In genomic region chr2:157439792-157440186, GRCh38 we compare ENCODE assay signal across 8 cellular contexts. TPM values are rescaled to one million over a fixed set of nuclear protein-coding genes. Genes with fewer than 3 reads are reported as not detected.
DNase-seq lines count a peak whose midpoint lies in the region; ATAC-seq and TF ChIP-seq lines count a peak whose summit lies in the region.

No MANE protein-coding gene starts in this region.

- H3K27me3 Mint-ChIP-seq in activated CD4-positive, alpha-beta memory T cell treated with anti-CD3 and anti-CD28 coated beads for 36 hours = peaks cover 2% of the 10 kb centered on the region

- ATAC-seq in Right ventricle myocardium inferior (no peak), HG03159 (IDR thresholded peaks at IDR 0.05; ENCODE audit: unreplicated experiment) (peak; percentile 42), gastroesophageal sphincter (no peak)

- TF ChIP-seq POLR2A in gastroesophageal sphincter (IDR thresholded peaks at IDR 0.05) = no peak

- H3K4me1 Mint-ChIP-seq in activated CD4-positive, alpha-beta memory T cell treated with anti-CD3 and anti-CD28 coated beads for 36 hours (ENCODE audit: low read depth) = peaks cover 13% of the 10 kb centered on the region

- 43% methylated on average over 1 of the region's 1 CpG; no CpG with 5 or more reads in 1 of the 2 donors for WGBS in gastroesophageal sphincter (ENCODE audit: low coverage in 1 of 2), 2 donors

- H3K4me1 ChIP-seq in left ventricle myocardium inferior = peaks cover 29% of the 10 kb centered on the region
- no peaks in the 10 kb centered on the region for H3K4me1 ChIP-seq in gastroesophageal sphincter

- POLR2A ChIA-PET in activated CD4-positive, alpha-beta memory T cell treated with anti-CD3 and anti-CD28 coated beads for 36 hours (lab: Charles Lee) = interaction anchor here (1.2 to 17.5 kb wide), 14 partner anchors 8 to 459 kb away, joined by 4 to 319 read pairs (median 10); no protein-coding TSS in a partner anchor

- no peak for TF ChIP-seq CTCF in left ventricle myocardium inferior (IDR thresholded peaks at IDR 0.05; ENCODE audit: borderline replicate concordance)
- no peak for TF ChIP-seq CTCF in gastroesophageal sphincter (IDR thresholded peaks at IDR 0.05)

- H3K4me3 ChIP-seq in left ventricle myocardium inferior (no peak overlapping the region), gastroesophageal sphincter (no peak overlapping the region)

- TF ChIP-seq EP300 in gastroesophageal sphincter (IDR thresholded peaks at IDR 0.05) = no peak

- DNase-seq in left ventricle myocardium inferior = no peak
- no peak for DNase-seq in Right ventricle myocardium inferior (ENCODE audit: missing footprints)
- DNase-seq in activated CD4-positive, alpha-beta memory T cell treated with anti-CD3 and anti-CD28 coated beads for 36 hours = peak; percentile 75
- DNase-seq in stimulated activated CD4-positive, alpha-beta T cell treated with anti-CD3 and anti-CD28 coated beads, Interleukin-15, amount 100 ng/mL, for 24 hours = peak; percentile 73
- no peak for DNase-seq in NCI-H1417 treated with DMSO at 0.1 percent for 48 hours (lab: John Stamatoyannopoulos, UW)
- no peak for DNase-seq in NCI-H1417 (lab: John Stamatoyannopoulos, UW)

- H3K36me3 ChIP-seq in left ventricle myocardium inferior (no peaks in the 10 kb centered on the region), gastroesophageal sphincter (no peaks in the 10 kb centered on the region)

- peak overlapping the region; percentile 17 for H3K27ac ChIP-seq in left ventricle myocardium inferior (replicated peaks)
- H3K27ac ChIP-seq in gastroesophageal sphincter = no peak overlapping the region

- H3K9me3 Mint-ChIP-seq in activated CD4-positive, alpha-beta memory T cell treated with anti-CD3 and anti-CD28 coated beads for 36 hours = no peaks in the 10 kb centered on the region

- H3K27ac Mint-ChIP-seq in activated CD4-positive, alpha-beta memory T cell treated with anti-CD3 and anti-CD28 coated beads for 36 hours = peak overlapping the region; percentile 99

- intact Hi-C loops in left ventricle myocardium inferior (cut with micrococcal nuclease) = no loop called here
- intact Hi-C loops in Right ventricle myocardium inferior (cut with DNase I) = no loop called here
- intact Hi-C loops in activated CD4-positive, alpha-beta memory T cell treated with anti-CD3 and anti-CD28 coated beads for 36 hours (cut with micrococcal nuclease) = loop anchor here (1.0 to 2.0 kb wide), 4 partner anchors 18 to 1105 kb away; no protein-coding TSS in a partner anchor

- peak overlapping the region; percentile 92 for H3K4me3 Mint-ChIP-seq in activated CD4-positive, alpha-beta memory T cell treated with anti-CD3 and anti-CD28 coated beads for 36 hours

- H3K9me3 ChIP-seq in left ventricle myocardium inferior (replicated peaks) (no peaks in the 10 kb centered on the region), gastroesophageal sphincter (no peaks in the 10 kb centered on the region)

- H3K36me3 Mint-ChIP-seq in activated CD4-positive, alpha-beta memory T cell treated with anti-CD3 and anti-CD28 coated beads for 36 hours = peaks cover 91% of the 10 kb centered on the region

- CTCF ChIA-PET in activated CD4-positive, alpha-beta memory T cell treated with anti-CD3 and anti-CD28 coated beads for 36 hours (lab: Charles Lee) = interaction anchor here (0.9 to 5.2 kb wide), 12 partner anchors 18 to 137 kb away, joined by 3 to 48 read pairs (median 7); partner anchors contain the start of gene ERMN

- H3K27me3 ChIP-seq in left ventricle myocardium inferior (ENCODE audit: low read depth) (no peaks in the 10 kb centered on the region), gastroesophageal sphincter (no peaks in the 10 kb centered on the region)

RNA-seq across cellular contexts. Expression of gene CYTIP, which starts 4.1 kb away (rescaled TPM):
- 0.82 TPM for total RNA-seq in left ventricle myocardium inferior
- total RNA-seq in Right ventricle myocardium inferior = 1.7 TPM
- 100 to 1,000 TPM; 369 to 388 TPM for total RNA-seq in activated CD4-positive, alpha-beta memory T cell treated with anti-CD3 and anti-CD28 coated beads for 36 hours
- 10 to 100 TPM in 1 of 4 donors, 1 to 10 TPM in 3; 1.6 to 10.6 (median 3.2) TPM for total RNA-seq in gastroesophageal sphincter

Comparison
In these comparisons a context has a peak if more than half of its experiments do, and no peak if none do; other contexts are left out.
1. DNase-seq: peak in activated CD4-positive, alpha-beta memory T cell treated with anti-CD3 and anti-CD28 coated beads for 36 hours (single experiment) and stimulated activated CD4-positive, alpha-beta T cell treated with anti-CD3 and anti-CD28 coated beads, Interleukin-15, amount 100 ng/mL, for 24 hours (single experiment); none in left ventricle myocardium inferior (single experiment), Right ventricle myocardium inferior (single experiment), NCI-H1417 treated with DMSO at 0.1 percent for 48 hours (single experiment) and NCI-H1417 (0 of 3).
2. RNA of gene CYTIP, which starts 4.1 kb away (total RNA-seq): 369 to 388 TPM in activated CD4-positive, alpha-beta memory T cell treated with anti-CD3 and anti-CD28 coated beads for 36 hours; 1.6 to 10.6 TPM in gastroesophageal sphincter, 1.7 TPM in Right ventricle myocardium inferior (single experiment) and 0.82 TPM in left ventricle myocardium inferior (single experiment); every median in the first group is over 10 times any median in the second.